Comparison of ENCODE assay signal across 22 cellular contexts in the genomic region with DNA sequence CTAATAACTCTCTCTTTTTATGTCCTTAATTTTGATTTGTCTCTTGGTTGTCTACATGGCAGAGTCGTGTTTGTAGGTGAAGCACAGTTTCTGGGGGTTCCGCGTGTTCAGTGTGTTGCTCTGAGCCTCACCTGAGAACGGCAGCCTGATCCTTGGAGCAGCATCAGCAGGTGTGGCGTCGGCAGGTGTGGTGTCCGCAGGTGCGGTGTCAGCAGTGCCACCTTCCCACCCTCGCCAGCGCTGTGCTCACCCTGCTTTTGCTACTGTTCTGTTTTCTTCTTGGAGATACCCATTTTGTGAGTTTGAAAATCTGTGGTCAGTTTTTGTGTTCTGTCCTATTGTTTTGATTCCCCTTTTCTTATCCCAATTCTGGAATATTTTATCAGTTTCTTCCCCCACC.
"Had no signal": no experiment of that assay in that cellular context is flagged by ENCODE, and none has a peak within 500 bp of the region (broad histone marks: within the 10 kb centered on the region; RNA-seq: fewer than 3 reads in every experiment).

No MANE protein-coding gene starts in this region.

- H3K9me3 ChIP-seq: ovary, stomach, testis, thyroid gland, upper lobe of right lung had no signal

- H3K36me3 ChIP-seq: left ventricle myocardium inferior, ovary, stomach, thyroid gland, upper lobe of right lung had no signal

- H3K4me3 ChIP-seq: hepatocyte, left ventricle myocardium inferior, mucosa of descending colon, ovary, skin epidermis, stomach, testis, thyroid gland, upper lobe of right lung had no signal

- H3K4me1 ChIP-seq: left ventricle myocardium inferior, stomach, testis, thyroid gland, upper lobe of right lung had no signal

- H3K27me3 ChIP-seq: ovary, testis, thyroid gland, upper lobe of right lung had no signal

- H3K27ac ChIP-seq: hepatocyte, left ventricle myocardium inferior, ovary, skin epidermis, stomach, testis, thyroid gland, upper lobe of right lung had no signal

- ATAC-seq: mucosa of descending colon; naive thymus-derived CD4-positive, alpha-beta T cell; natural killer cell treated with Interleukin-12 subunit alpha and Interleukin-12 subunit beta and Interleukin-15 and Interleukin-18, amount 100 ng/mL, for 72 hours; right cardiac atrium; sciatic nerve; stimulated activated naive B cell treated with anti-CD40 and anti-IgM and Interleukin-4, amounts not matched to agents 10 μg/mL and 1 μg/mL and 100 μg/mL, for 72 hours; stimulated activated naive CD8-positive, alpha-beta T cell treated with anti-CD3 and anti-CD28 coated beads, Interleukin-15, Interleukin-2, amounts not matched to agents 100 U/mL and 50 U/mL, for 24 hours; upper lobe of right lung had no signal

- DNase-seq: islet precursor cell; left ventricle myocardium inferior; midbrain; mucosa of descending colon; naive thymus-derived CD4-positive, alpha-beta T cell; ovary; right cardiac atrium; stimulated activated CD4-positive, alpha-beta T cell treated with anti-CD3 and anti-CD28 coated beads, Interleukin-12 subunit alpha, Interleukin-12 subunit beta, amount 100 ng/mL, for 4 hours; stimulated activated CD4-positive, alpha-beta T cell treated with anti-CD3 and anti-CD28 coated beads, Interleukin-15, amount 100 ng/mL, for 24 hours; stimulated activated CD4-positive, alpha-beta T cell treated with anti-CD3 and anti-CD28 coated beads, Interleukin-2, amount 100 ng/mL, for 24 hours; stimulated activated CD4-positive, alpha-beta T cell treated with anti-CD3 and anti-CD28 coated beads, Interleukin-4, amount 100 ng/mL, for 1 hour; stimulated activated naive B cell treated with anti-CD40 and anti-IgM and Interleukin-4, amounts not matched to agents 10 μg/mL and 1 μg/mL and 100 μg/mL, for 72 hours; stimulated activated naive CD8-positive, alpha-beta T cell treated with anti-CD3 and anti-CD28 coated beads, Interleukin-15, Interleukin-2, amounts not matched to agents 100 U/mL and 50 U/mL, for 24 hours; stomach; testis; thyroid gland; trophoblast cell; upper lobe of right lung had no signal
